3 cellular contexts compared by ENCODE assay signal in the genomic region with DNA sequence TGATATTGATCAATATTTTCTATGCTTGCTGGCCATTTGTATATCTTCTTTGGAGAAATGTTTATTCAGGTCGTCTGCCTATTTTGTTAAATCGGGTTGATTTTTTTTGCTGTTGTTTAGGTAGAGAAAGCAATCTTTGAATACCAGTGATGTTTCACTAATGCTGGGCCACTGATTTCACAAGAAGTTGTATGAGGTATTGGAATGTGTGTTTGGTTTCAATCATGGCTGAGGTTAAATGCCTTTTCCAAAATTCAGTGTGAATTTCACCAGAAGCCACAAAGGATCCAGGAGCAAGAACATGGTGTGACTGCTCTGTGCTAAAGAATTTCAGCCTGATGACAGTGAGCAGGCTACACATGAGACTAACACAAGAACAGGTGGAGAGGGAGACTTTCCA. TPM values are rescaled to one million over a fixed set of nuclear protein-coding genes. Genes with fewer than 3 reads are reported as not detected.
"Had no signal": no experiment of that assay in that cellular context is flagged by ENCODE, and none has a peak within 500 bp of the region (broad histone marks: within the 10 kb centered on the region; RNA-seq: fewer than 3 reads in every experiment).

No MANE protein-coding gene starts in this region.

RNA-seq across cellular contexts. Expression of gene PSG2, which starts 32.1 kb away (rescaled TPM):
- total RNA-seq: HT-29, Right ventricle myocardium superior, SJSA1 had no signal
